ENCODE assay signal across 16 cellular contexts in the genomic region with DNA sequence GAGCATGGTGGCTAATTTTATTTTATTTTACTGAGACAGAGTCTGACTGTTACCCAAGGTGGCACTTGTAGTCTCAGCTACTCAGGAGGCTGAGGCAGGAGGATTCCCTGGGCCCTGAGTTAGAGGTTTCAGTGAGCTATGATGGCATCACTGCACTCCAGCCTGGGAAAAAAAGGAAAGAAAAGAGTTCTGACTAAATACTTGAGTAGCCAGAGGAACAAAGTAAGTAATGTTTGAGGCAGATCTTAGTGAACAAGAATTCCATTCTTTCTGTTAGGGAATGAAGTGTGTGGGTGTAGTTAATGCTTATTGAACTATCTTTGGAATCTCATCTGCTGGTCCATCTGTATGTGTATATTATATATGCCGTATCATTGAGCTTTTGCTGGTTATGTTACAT. TPM values are rescaled to one million over a fixed set of nuclear protein-coding genes. Genes with fewer than 3 reads are reported as not detected.
DNase-seq lines count a peak whose midpoint lies in the region; ATAC-seq and TF ChIP-seq lines count a peak whose summit lies in the region.
"Had no signal": no experiment of that assay in that cellular context is flagged by ENCODE, and none has a peak within 500 bp of the region (broad histone marks: within the 10 kb centered on the region; RNA-seq: fewer than 3 reads in every experiment).

No MANE protein-coding gene starts in this region.

- H3K4me3 ChIP-seq in AG10803 (ENCODE audit: low read length) (no peak overlapping the region), left lung (no peak overlapping the region)
- H3K4me3 ChIP-seq: MG63, Peyer's patch had no signal

- H3K27me3 ChIP-seq in left lung: no peaks in the 10 kb centered on the region
- H3K27me3 ChIP-seq: MG63, Peyer's patch had no signal

- H3K9me3 ChIP-seq in left lung: no peaks in the 10 kb centered on the region
- H3K9me3 ChIP-seq: MG63, Peyer's patch had no signal

- no peak overlapping the region for H3K27ac ChIP-seq in left lung
- H3K27ac ChIP-seq: Peyer's patch had no signal

- ATAC-seq in left lung (peak; percentile 40), GM21737 (IDR thresholded peaks at IDR 0.05; ENCODE audit: unreplicated experiment) (no peak)

- H3K36me3 ChIP-seq in left lung: no peaks in the 10 kb centered on the region
- H3K36me3 ChIP-seq: MG63, Peyer's patch had no signal

- in situ Hi-C loops in SK-MEL-5 (cut with HindIII; ENCODE audit: low pct_unique_long_range_greater_than_20kb, low sequenced_read_pairs): no loop called here

- intact Hi-C loops in left lung (cut with DNase I): no loop called here

- DNase-seq in AG10803 (ENCODE audit: low read depth) (peak; percentile 58), SK-MEL-5 (ENCODE audit: low read depth, low spot score) (peak; percentile 90), dedifferentiated amniotic fluid mesenchymal stem cell (ENCODE audit: extremely low spot score) (peak; percentile 70), left lung (no peak), LoVo (ENCODE audit: low spot score) (no peak), DMS153 (lab: John Stamatoyannopoulos, UW) (no peak), NCI-H1694 treated with DMSO at 0.1 percent for 48 hours (lab: John Stamatoyannopoulos, UW) (no peak)
- DNase-seq: KG1, NCI-H1105 treated with DMSO at 0.1 percent for 48 hours, NCI-H187 treated with DMSO at 0.1 percent for 48 hours, NCI-H2171 treated with DMSO at 0.1 percent for 48 hours, NCI-H82, Peyer's patch, SHP77 treated with DMSO at 0.1 percent for 48 hours had no signal

- TF ChIP-seq CTCF in AG10803 (conservative IDR thresholded peaks at IDR 0.05; ENCODE audit: low read length) (no peak), left lung (IDR thresholded peaks at IDR 0.05) (no peak)

- H3K4me1 ChIP-seq in left lung: no peaks in the 10 kb centered on the region
- H3K4me1 ChIP-seq: Peyer's patch had no signal

RNA-seq across cellular contexts. Expression of gene EVI5, which starts 13.1 kb away (rescaled TPM):
- 20.7 and 25.7 TPM in 2 replicates for total RNA-seq in SK-MEL-5 (2014; rRNA removed; shearing (Covaris generic))
- 17.0 and 21.9 TPM in 2 replicates for polyA plus RNA-seq in SK-MEL-5 (2015; cell fraction: cytosol; rRNA removed)
- 7.6 and 8.2 TPM in 2 replicates for polyA plus RNA-seq in SK-MEL-5 (2015; cell fraction: nucleus; rRNA removed)
- 10 to 100 TPM; 40.3 to 49.7 TPM for total RNA-seq in left lung

RNA-seq across cellular contexts. Expression of gene RPL5, which starts 33.9 kb away (rescaled TPM):
- 2,582 and 2,737 TPM in 2 replicates for total RNA-seq in SK-MEL-5 (2014; rRNA removed; shearing (Covaris generic))
- 1,321 and 1,374 TPM in 2 replicates for polyA plus RNA-seq in SK-MEL-5 (2015; cell fraction: cytosol; rRNA removed)
- 445 and 646 TPM in 2 replicates for polyA plus RNA-seq in SK-MEL-5 (2015; cell fraction: nucleus; rRNA removed)
- total RNA-seq in left lung: 100 to 1,000 TPM; 695 to 747 TPM

Comparison
In these comparisons a context has a peak if more than half of its experiments do, and no peak if none do; other contexts are left out.
1. DNase-seq: peak in AG10803 (single experiment), SK-MEL-5 (single experiment) and dedifferentiated amniotic fluid mesenchymal stem cell (single experiment); none in left lung (0 of 2), LoVo (single experiment), DMS153 (single experiment) and NCI-H1694 treated with DMSO at 0.1 percent for 48 hours (single experiment).